In the genomic region with DNA sequence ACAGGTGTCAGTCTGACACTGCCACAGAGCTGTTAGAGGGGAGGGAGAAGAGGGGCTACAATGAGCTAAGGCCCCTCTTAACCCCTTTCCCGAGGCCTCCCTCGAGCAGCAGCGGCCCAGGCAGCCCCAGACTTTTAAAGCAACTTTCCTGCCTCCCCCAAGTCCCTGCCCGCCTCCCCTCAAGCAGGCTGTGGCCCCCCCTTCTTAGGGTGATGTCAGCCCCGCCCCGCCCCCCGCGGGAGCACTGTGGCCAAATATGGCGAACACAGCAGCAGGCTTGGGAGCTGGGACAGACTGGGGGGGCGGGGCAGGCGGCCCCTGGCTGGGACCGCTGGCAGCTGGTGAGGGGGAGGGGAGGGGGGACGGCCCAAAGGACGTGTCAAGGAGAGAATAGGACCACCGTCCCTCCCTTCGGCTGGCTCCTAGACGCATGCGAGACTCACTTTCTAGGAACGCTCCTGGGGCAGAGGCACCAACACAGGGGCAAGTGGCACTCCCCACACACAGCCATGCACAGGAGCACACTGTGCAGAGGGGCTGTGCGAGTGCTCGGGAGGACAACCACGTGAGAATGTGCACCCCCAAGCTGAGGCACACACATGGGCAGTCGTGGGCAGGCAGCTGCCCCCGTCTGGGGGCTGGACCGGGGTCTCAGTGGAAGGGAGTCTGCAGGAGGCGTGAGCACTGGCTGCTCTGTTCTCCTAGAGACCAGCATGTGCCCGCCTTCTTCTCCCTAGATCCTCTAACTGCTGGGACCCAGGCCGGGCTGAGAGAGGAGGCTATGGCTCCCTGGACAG, we compare ENCODE assay signal across 9 cellular contexts.
DNase-seq lines count a peak whose midpoint lies in the region; ATAC-seq and TF ChIP-seq lines count a peak whose summit lies in the region.
"Had no signal": no experiment of that assay in that cellular context is flagged by ENCODE, and none has a peak within 500 bp of the region (broad histone marks: within the 10 kb centered on the region; RNA-seq: fewer than 3 reads in every experiment).

No MANE protein-coding gene starts in this region.

- DNase-seq in AG08396 (ENCODE audit: low spot score) (peak; percentile 81), NCI-H524 (lab: John Stamatoyannopoulos, UW) (peak; percentile 82 to 94), fibroblast of mammary gland (ENCODE audit: low read depth) (peak; percentile 47), kidney tubule cell (ENCODE audit: low spot score) (no peak), epidermal melanocyte (ENCODE audit: insufficient read length, low spot score) (no peak)
- no peak for DNase-seq in activated T-cell treated with anti-CD3 and anti-CD28 coated beads, Interleukin-2, amount 50 U/mL, for 1 hour

- ATAC-seq in GM18519 (IDR thresholded peaks at IDR 0.05; ENCODE audit: low FRiP score, unreplicated experiment), result no peak
- ATAC-seq: activated CD4-positive, CD25-positive, alpha-beta regulatory T cell treated with anti-CD3 and anti-CD28 coated beads, Interleukin-2, amount 50 U/mL, for 24 hours had no signal

- TF ChIP-seq CTCF in fibroblast of mammary gland (conservative IDR thresholded peaks at IDR 0.05; ENCODE audit: control insufficient read depth, insufficient read depth, low read depth, low read length) (no peak), nephron (IDR thresholded peaks at IDR 0.05; ENCODE audit: unreplicated experiment in 3 of 3) (no peak)

- H3K4me3 ChIP-seq in fibroblast of mammary gland (ENCODE audit: control insufficient read depth, low read depth, low read length), result no peak overlapping the region

- peaks cover 70% of the 10 kb centered on the region for H3K4me1 Mint-ChIP-seq in nephron

- H3K36me3 Mint-ChIP-seq in nephron (ENCODE audit: low read depth), result no peaks in the 10 kb centered on the region

- H3K4me3 Mint-ChIP-seq in nephron, result peak overlapping the region; percentile 79 to 85 (median 84)

- no peaks in the 10 kb centered on the region for H3K27me3 Mint-ChIP-seq in nephron (ENCODE audit: low read depth)

- peak overlapping the region; percentile 96 to 99 (median 97) for H3K27ac Mint-ChIP-seq in nephron

- H3K9me3 Mint-ChIP-seq in nephron, result no peaks in the 10 kb centered on the region

Comparison
In these comparisons a context has a peak if more than half of its experiments do, and no peak if none do; other contexts are left out.
1. DNase-seq: peak in AG08396 (single experiment), NCI-H524 (2 of 2) and fibroblast of mammary gland (single experiment); none in kidney tubule cell (single experiment), epidermal melanocyte (single experiment) and activated T-cell treated with anti-CD3 and anti-CD28 coated beads, Interleukin-2, amount 50 U/mL, for 1 hour (single experiment).